ENCODE assay signal across 8 cellular contexts in genomic region chr6:155341130-155341828, GRCh38.
DNase-seq lines count a peak whose midpoint lies in the region; ATAC-seq and TF ChIP-seq lines count a peak whose summit lies in the region.

No MANE protein-coding gene starts in this region.

- no peak overlapping the region for H3K27ac ChIP-seq in caudate nucleus (ENCODE audit: low read depth, low read length)

- peak; percentile 60 for DNase-seq in HCEC 1CT
- peak; percentile 63 for DNase-seq in NB4 (ENCODE audit: low read depth)
- DNase-seq in hepatic stellate cell (ENCODE audit: low spot score) = peak; percentile 19
- DNase-seq in SW480 (ENCODE audit: low spot score) = no peak
- DNase-seq in caudate nucleus (lab: John Stamatoyannopoulos, UW) = no peak
- DNase-seq in NCI-H510A treated with DMSO at 0.1 percent for 48 hours (lab: John Stamatoyannopoulos, UW) = no peak
- no peak for DNase-seq in KG1 (lab: John Stamatoyannopoulos, UW)

- H3K4me3 ChIP-seq in NB4 (ENCODE audit: low read depth, low read length) = no peak overlapping the region

- TF ChIP-seq POLR2A in GM18505 (IDR thresholded peaks at IDR 0.05; ENCODE audit: borderline replicate concordance, extremely low read depth, insufficient read depth, insufficient read length) (no peak), NB4 (IDR thresholded peaks at IDR 0.05; ENCODE audit: extremely low read depth, insufficient read length) (no peak)

- ATAC-seq in GM18505 (IDR thresholded peaks at IDR 0.05; ENCODE audit: unreplicated experiment) = peak; percentile 62

- no peak for TF ChIP-seq CTCF in NB4 (IDR thresholded peaks at IDR 0.05; ENCODE audit: low read depth, low read length)

Comparison
In these comparisons a context has a peak if more than half of its experiments do, and no peak if none do; other contexts are left out.
1. DNase-seq: peak in HCEC 1CT (single experiment), NB4 (single experiment) and hepatic stellate cell (single experiment); none in SW480 (single experiment), caudate nucleus (0 of 61), NCI-H510A treated with DMSO at 0.1 percent for 48 hours (single experiment) and KG1 (single experiment).